ENCODE assay signal across 18 cellular contexts in genomic region chr7:123548406-123548805, GRCh38. TPM values are rescaled to one million over a fixed set of nuclear protein-coding genes. Genes with fewer than 3 reads are reported as not detected.
DNase-seq lines count a peak whose midpoint lies in the region; ATAC-seq and TF ChIP-seq lines count a peak whose summit lies in the region.
"Had no signal": no experiment of that assay in that cellular context is flagged by ENCODE, and none has a peak within 500 bp of the region (broad histone marks: within the 10 kb centered on the region; RNA-seq: fewer than 3 reads in every experiment).

No MANE protein-coding gene starts in this region.

- no peak overlapping the region for H3K4me3 ChIP-seq in CD4-positive, alpha-beta memory T cell (ENCODE audit: low read length in 2 of 2)
- H3K4me3 ChIP-seq in adipocyte (ENCODE audit: low read length) (no peak overlapping the region), endodermal cell (ENCODE audit: low read length) (no peak overlapping the region)

- H3K27me3 Mint-ChIP-seq in CD4-positive, alpha-beta memory T cell: no peaks in the 10 kb centered on the region
- H3K27me3 Mint-ChIP-seq in endodermal cell (ENCODE audit: insufficient read depth) (no peaks in the 10 kb centered on the region), mesothelial cell of epicardium (ENCODE audit: low read depth) (no peaks in the 10 kb centered on the region)

- H3K36me3 ChIP-seq in CD4-positive, alpha-beta memory T cell (ENCODE audit: insufficient read depth, low read length): peaks cover 8% of the 10 kb centered on the region
- H3K36me3 ChIP-seq in adipocyte (ENCODE audit: control insufficient read depth, insufficient read depth, low read length, severe bottlenecking): peaks cover 34% of the 10 kb centered on the region
- H3K36me3 ChIP-seq in endodermal cell (ENCODE audit: control insufficient read depth, insufficient read depth, low read length): peaks cover 22% of the 10 kb centered on the region

- no peaks in the 10 kb centered on the region for H3K27me3 ChIP-seq in CD4-positive, alpha-beta memory T cell (ENCODE audit: insufficient read depth, low read length)
- no peaks in the 10 kb centered on the region for H3K27me3 ChIP-seq in adipocyte (replicated peaks; ENCODE audit: control insufficient read depth, insufficient read depth, low read length)
- H3K27me3 ChIP-seq in endodermal cell (ENCODE audit: control insufficient read depth, insufficient read depth, low read length, poor library complexity, severe bottlenecking): no peaks in the 10 kb centered on the region

- H3K4me1 Mint-ChIP-seq in CD4-positive, alpha-beta memory T cell: peaks cover 33 to 51% (median 40%) of the 10 kb centered on the region in 4 donors
- no peaks in the 10 kb centered on the region for H3K4me1 Mint-ChIP-seq in endodermal cell
- H3K4me1 Mint-ChIP-seq in mesothelial cell of epicardium: no peaks in the 10 kb centered on the region

- no peak overlapping the region for H3K4me3 Mint-ChIP-seq in CD4-positive, alpha-beta memory T cell
- H3K4me3 Mint-ChIP-seq in endodermal cell (no peak overlapping the region), mesothelial cell of epicardium (no peak overlapping the region)

- no peak for ATAC-seq in GM19023 (IDR thresholded peaks at IDR 0.05; ENCODE audit: unreplicated experiment)
- ATAC-seq in HG02970 (IDR thresholded peaks at IDR 0.05; ENCODE audit: low FRiP score, unreplicated experiment): no peak

- H3K4me1 ChIP-seq in CD4-positive, alpha-beta memory T cell (ENCODE audit: insufficient read depth, low read length): peaks cover 5% of the 10 kb centered on the region
- peaks cover 4% of the 10 kb centered on the region for H3K4me1 ChIP-seq in adipocyte (ENCODE audit: control insufficient read depth, insufficient read depth, low read length)
- no peaks in the 10 kb centered on the region for H3K4me1 ChIP-seq in endodermal cell (ENCODE audit: control insufficient read depth, insufficient read depth, low read length)

- intact Hi-C loops in CD4-positive, alpha-beta memory T cell (cut with micrococcal nuclease): no loop called here

- 93% methylated on average over 1 of the region's 1 CpG; no CpG with 5 or more reads in 1 of the 2 experiments for WGBS in endodermal cell (ENCODE audit: insufficient coverage in 1 of 2, insufficient read length in 1 of 2), 2 experiments

- no peak for TF ChIP-seq CTCF in endodermal cell (conservative IDR thresholded peaks at IDR 0.05)
- no peak for TF ChIP-seq CTCF in mesothelial cell of epicardium (IDR thresholded peaks at IDR 0.05; ENCODE audit: unreplicated experiment)

- H3K9me3 ChIP-seq in CD4-positive, alpha-beta memory T cell (ENCODE audit: control insufficient read depth in 1 of 2, low read length in 2 of 2): no peaks in the 10 kb centered on the region
- H3K9me3 ChIP-seq in adipocyte (ENCODE audit: control insufficient read depth, low read length) (no peaks in the 10 kb centered on the region), endodermal cell (ENCODE audit: control insufficient read depth, low read length) (no peaks in the 10 kb centered on the region)

- peaks cover 0 to 3% (median 0%) of the 10 kb centered on the region in 8 donors for H3K9me3 Mint-ChIP-seq in CD4-positive, alpha-beta memory T cell
- H3K9me3 Mint-ChIP-seq in endodermal cell: peaks cover 1% of the 10 kb centered on the region
- H3K9me3 Mint-ChIP-seq in mesothelial cell of epicardium: no peaks in the 10 kb centered on the region

- POLR2A ChIA-PET in CD4-positive, alpha-beta memory T cell (lab: Charles Lee; ENCODE audit: partially characterized antibody): interaction anchor here (1.0 kb wide), 1 partner anchor 10 kb away, joined by 3 read pairs; the partner anchor contains the start of gene NDUFA5

- no peak for DNase-seq in CD4-positive, alpha-beta memory T cell
- DNase-seq in GM04503 (ENCODE audit: low read depth) (peak; percentile 21), adipocyte (ENCODE audit: low read depth) (peak; percentile 38), endodermal cell (no peak), mesothelial cell of epicardium (ENCODE audit: low spot score in 2 of 2, unreplicated experiment in 2 of 2) (no peak)
- DNase-seq: ACHN; Calu3; NCI-H1105 treated with DMSO at 0.1 percent for 48 hours; NCI-H187 treated with DMSO at 0.1 percent for 48 hours; NCI-H446; NK-92 treated with Interleukin-12 subunit alpha and Interleukin-12 subunit beta, amount 100 ng/mL, for 24 hours; SHP77 had no signal

- CTCF ChIA-PET in CD4-positive, alpha-beta memory T cell (lab: Charles Lee; ENCODE audit: partially characterized antibody): interaction anchor here (1.6 to 2.7 kb wide), 3 partner anchors 9 to 54 kb away, joined by 5 to 8 read pairs (median 5); no protein-coding TSS in a partner anchor

- no peak overlapping the region for H3K27ac ChIP-seq in CD4-positive, alpha-beta memory T cell (ENCODE audit: low read depth, low read length)
- H3K27ac ChIP-seq in endodermal cell (ENCODE audit: low read depth, low read length): no peak overlapping the region

- H3K27ac Mint-ChIP-seq in CD4-positive, alpha-beta memory T cell: peak overlapping the region in 4 of 7 donors; percentile 5 to 77 (median 22)
- peak overlapping the region; percentile 6 for H3K27ac Mint-ChIP-seq in endodermal cell
- no peak overlapping the region for H3K27ac Mint-ChIP-seq in mesothelial cell of epicardium

- no peak overlapping the region for H3K9ac ChIP-seq in adipocyte (ENCODE audit: low read length)
- H3K9ac ChIP-seq in endodermal cell (ENCODE audit: extremely low read depth, low read length, poor library complexity, severe bottlenecking): no peak overlapping the region

- peaks cover 45 to 63% of the 10 kb centered on the region in 2 donors for H3K36me3 Mint-ChIP-seq in CD4-positive, alpha-beta memory T cell
- peaks cover 28% of the 10 kb centered on the region for H3K36me3 Mint-ChIP-seq in endodermal cell (ENCODE audit: low read depth)
- H3K36me3 Mint-ChIP-seq in mesothelial cell of epicardium: peaks cover 20% of the 10 kb centered on the region

RNA-seq across cellular contexts. Expression of gene NDUFA5, which starts 9.2 kb away (rescaled TPM):
- 10 to 100 TPM; 62.7 to 64.6 TPM for total RNA-seq in CD4-positive, alpha-beta memory T cell
- 100 to 1,000 TPM in 1 of 2 donors, 10 to 100 TPM in 1; 80.1 to 108 TPM for polyA plus RNA-seq in CD4-positive, alpha-beta memory T cell
- total RNA-seq in endodermal cell (10 to 100 TPM; 48.6 to 52.3 TPM), mesothelial cell of epicardium (71.8 to 78.2 TPM (median 72.9 TPM) in 3 replicates)
- 62.4 TPM for polyA plus RNA-seq in endodermal cell (2013, experiment 1 of 2)
- 59.7 TPM for polyA plus RNA-seq in endodermal cell (2013, experiment 2 of 2)

RNA-seq across cellular contexts. Expression of gene IQUB, which starts 14.0 kb away (rescaled TPM):
- total RNA-seq in CD4-positive, alpha-beta memory T cell: under 1 TPM; 0.14 to 0.49 TPM
- polyA plus RNA-seq in CD4-positive, alpha-beta memory T cell: not detected
- total RNA-seq in endodermal cell (1 to 10 TPM in 1 of 2 donors, under 1 TPM in 1; 0.88 to 2.1 TPM), mesothelial cell of epicardium (0.72 to 0.97 TPM (median 0.93 TPM) in 3 replicates)
- polyA plus RNA-seq in endodermal cell (2013, experiment 1 of 2): 1.2 TPM
- 1.6 TPM for polyA plus RNA-seq in endodermal cell (2013, experiment 2 of 2)
- total RNA-seq: G401 had no signal

RNA-seq across cellular contexts. Expression of gene ASB15, which starts 53.2 kb away (rescaled TPM):
- not detected for total RNA-seq in CD4-positive, alpha-beta memory T cell
- under 1 TPM; 0.10 to 0.21 TPM for polyA plus RNA-seq in CD4-positive, alpha-beta memory T cell
- not detected for total RNA-seq in endodermal cell
- not detected for polyA plus RNA-seq in endodermal cell (2013, experiment 1 of 2)
- polyA plus RNA-seq in endodermal cell (2013, experiment 2 of 2): not detected
- total RNA-seq in mesothelial cell of epicardium: not detected in 3 replicates
- total RNA-seq: Calu3, G401, H4, LHCN-M2, OCI-LY7 had no signal

Comparison
In these comparisons a context has a peak if more than half of its experiments do, and no peak if none do; other contexts are left out.
1. DNase-seq: peak in GM04503 (single experiment) and adipocyte (single experiment); none in CD4-positive, alpha-beta memory T cell (0 of 5), endodermal cell (single experiment) and mesothelial cell of epicardium (0 of 2).